1 cellular context compared by ENCODE assay signal in genomic region chr5:56464935-56465756, GRCh38.
TF ChIP-seq lines count a peak whose summit lies in the region.

No MANE protein-coding gene starts in this region.

TF ChIP-seq in HepG2, 621 proteins besides CTCF, POLR2A, EP300 and RAD21 (continued from another document and continues in another):
- TF ChIP-seq NFKBIZ (CRISPR knock-in tag; IDR thresholded peaks at IDR 0.05): peak; percentile 80
- TF ChIP-seq IKZF1 (IDR thresholded peaks at IDR 0.05): no peak
- peak; percentile 44; the same call in 1 of the 2 replicates for TF ChIP-seq RXRA (CRISPR knock-in tag; IDR thresholded peaks at IDR 0.05)
- peak; percentile 80 for TF ChIP-seq BCL6 (CRISPR knock-in tag; IDR thresholded peaks at IDR 0.05)
- TF ChIP-seq ZNF891 (CRISPR knock-in tag; IDR thresholded peaks at IDR 0.05): no peak
- TF ChIP-seq ZNF598 (CRISPR knock-in tag; IDR thresholded peaks at IDR 0.05; ENCODE audit: borderline replicate concordance): no peak
- peak; percentile 84 for TF ChIP-seq RARA (CRISPR knock-in tag; IDR thresholded peaks at IDR 0.05)
- no peak for TF ChIP-seq HCFC1 (IDR thresholded peaks at IDR 0.05; ENCODE audit: low read depth, low read length)
- no peak for TF ChIP-seq ZNF432 (CRISPR knock-in tag; IDR thresholded peaks at IDR 0.05; ENCODE audit: borderline replicate concordance)
- TF ChIP-seq ZNF441 (CRISPR knock-in tag; IDR thresholded peaks at IDR 0.05; ENCODE audit: borderline replicate concordance): no peak
- TF ChIP-seq MYNN (CRISPR knock-in tag; IDR thresholded peaks at IDR 0.05; ENCODE audit: low read depth): no peak
- TF ChIP-seq RELA (CRISPR knock-in tag; IDR thresholded peaks at IDR 0.05): no peak
- no peak for TF ChIP-seq ZBTB8A (CRISPR knock-in tag; IDR thresholded peaks at IDR 0.05; ENCODE audit: borderline replicate concordance, low read depth)
- no peak for TF ChIP-seq ZNF550 (CRISPR knock-in tag; IDR thresholded peaks at IDR 0.05; ENCODE audit: borderline replicate concordance)
- TF ChIP-seq ZNF136 (CRISPR knock-in tag; IDR thresholded peaks at IDR 0.05; ENCODE audit: low read depth): no peak
- no peak for TF ChIP-seq FOXJ3 (CRISPR knock-in tag; IDR thresholded peaks at IDR 0.05; ENCODE audit: borderline replicate concordance)
- no peak for TF ChIP-seq ZNF329 (CRISPR knock-in tag; IDR thresholded peaks at IDR 0.05; ENCODE audit: low read depth)
- TF ChIP-seq THAP7 (CRISPR knock-in tag; IDR thresholded peaks at IDR 0.05): no peak
- no peak for TF ChIP-seq ZNF280B (CRISPR knock-in tag; IDR thresholded peaks at IDR 0.05; ENCODE audit: borderline replicate concordance)
- TF ChIP-seq IRF1 (CRISPR knock-in tag; IDR thresholded peaks at IDR 0.05; ENCODE audit: low read depth): no peak
- no peak for TF ChIP-seq MAFF (IDR thresholded peaks at IDR 0.05; ENCODE audit: low read depth, low read length)
- TF ChIP-seq TSC22D2 (CRISPR knock-in tag; IDR thresholded peaks at IDR 0.05; ENCODE audit: borderline replicate concordance): no peak
- peak; percentile 92 for TF ChIP-seq MED1 (CRISPR knock-in tag; IDR thresholded peaks at IDR 0.05)
- peak; percentile 31; the same call in 1 of the 2 replicates for TF ChIP-seq ARID4A (CRISPR knock-in tag; IDR thresholded peaks at IDR 0.05; ENCODE audit: borderline replicate concordance)
- TF ChIP-seq HINFP (CRISPR knock-in tag; IDR thresholded peaks at IDR 0.05; ENCODE audit: low read depth): no peak
- no peak for TF ChIP-seq SMARCE1 (IDR thresholded peaks at IDR 0.05; ENCODE audit: borderline replicate concordance)
- no peak for TF ChIP-seq ZNF350 (CRISPR knock-in tag; IDR thresholded peaks at IDR 0.05; ENCODE audit: borderline replicate concordance, low read depth)
- TF ChIP-seq SOX6 (IDR thresholded peaks at IDR 0.05): no peak
- TF ChIP-seq SOX6 (CRISPR knock-in tag; IDR thresholded peaks at IDR 0.05): peak; percentile 90
- peak; percentile 70 for TF ChIP-seq FOXP4 (CRISPR knock-in tag; IDR thresholded peaks at IDR 0.05)
- peak in 1 of 2 experiments; percentile 49; a peak in 1 of 4 replicates for TF ChIP-seq NR2F1 (CRISPR knock-in tag; IDR thresholded peaks at IDR 0.05)
- no peak for TF ChIP-seq HNRNPLL (IDR thresholded peaks at IDR 0.05; ENCODE audit: low read depth, low read length, poor library complexity, severe bottlenecking)
- no peak for TF ChIP-seq PCBP2 (optimal IDR thresholded peaks at IDR 0.05; ENCODE audit: low read depth, low read length, poor library complexity, severe bottlenecking)
- TF ChIP-seq CHD2 (IDR thresholded peaks at IDR 0.05; ENCODE audit: low read depth, low read length): no peak
- TF ChIP-seq PLSCR1 (CRISPR knock-in tag; IDR thresholded peaks at IDR 0.05; ENCODE audit: borderline replicate concordance): no peak
- TF ChIP-seq RXRB (CRISPR knock-in tag; IDR thresholded peaks at IDR 0.05; ENCODE audit: borderline replicate concordance): peak; percentile 84
- TF ChIP-seq KAT2B (IDR thresholded peaks at IDR 0.05; ENCODE audit: borderline replicate concordance, low read depth, low read length): no peak
- TF ChIP-seq PAXIP1 (CRISPR knock-in tag; conservative IDR thresholded peaks at IDR 0.05): peak; percentile 92
- no peak for TF ChIP-seq IKZF4 (CRISPR knock-in tag; IDR thresholded peaks at IDR 0.05; ENCODE audit: borderline replicate concordance, low read depth, not compliant biosample characterization)
- no peak for TF ChIP-seq KLF6 (CRISPR knock-in tag; IDR thresholded peaks at IDR 0.05)
- no peak for TF ChIP-seq ZFP36L2 (CRISPR knock-in tag; IDR thresholded peaks at IDR 0.05)
- TF ChIP-seq ZNF12 (CRISPR knock-in tag; IDR thresholded peaks at IDR 0.05): no peak
- no peak for TF ChIP-seq TFDP1 (CRISPR knock-in tag; IDR thresholded peaks at IDR 0.05; ENCODE audit: borderline replicate concordance)
- no peak for TF ChIP-seq ZNF557 (CRISPR knock-in tag; IDR thresholded peaks at IDR 0.05)
- TF ChIP-seq HOMEZ (CRISPR knock-in tag; IDR thresholded peaks at IDR 0.05; ENCODE audit: low read depth): peak; percentile 91
- no peak for TF ChIP-seq ZFYVE20 (CRISPR knock-in tag; IDR thresholded peaks at IDR 0.05; ENCODE audit: borderline replicate concordance, low read depth)
- TF ChIP-seq ZBTB3 (CRISPR knock-in tag; IDR thresholded peaks at IDR 0.05; ENCODE audit: borderline replicate concordance, low read depth): no peak
- no peak for TF ChIP-seq GTF3A (CRISPR knock-in tag; conservative IDR thresholded peaks at IDR 0.05)
- TF ChIP-seq TGIF2 (CRISPR knock-in tag; IDR thresholded peaks at IDR 0.05): peak; percentile 68
